ENCODE assay signal across 34 cellular contexts in the genomic region with DNA sequence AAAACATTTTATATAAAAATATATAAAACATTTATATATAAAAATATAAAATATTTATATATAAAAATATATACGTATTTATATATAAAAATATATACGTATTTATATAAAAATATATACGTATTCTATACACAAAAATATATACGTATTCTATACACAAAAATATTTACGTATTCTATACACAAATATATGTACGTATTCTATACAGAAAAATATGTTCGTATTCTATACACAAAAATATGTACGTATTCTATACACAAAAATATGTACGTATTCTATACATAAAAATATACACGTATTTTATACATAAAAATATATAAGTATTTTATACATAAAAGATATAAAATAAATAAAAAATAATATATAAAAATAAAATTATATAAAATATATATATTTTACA.
"Had no signal": no experiment of that assay in that cellular context is flagged by ENCODE, and none has a peak within 500 bp of the region (broad histone marks: within the 10 kb centered on the region; RNA-seq: fewer than 3 reads in every experiment).

No MANE protein-coding gene starts in this region.

- H3K27me3 ChIP-seq: MG63 had no signal

- DNase-seq: Karpas-422, Kasumi-1, MG63, MM.1S, MV-4-11, NCI-H1048, NCI-H1092, NCI-H1092 treated with DMSO at 0.1 percent for 48 hours, NCI-H1105, NCI-H1105 treated with DMSO at 0.1 percent for 48 hours, NCI-H1417, NCI-H1417 treated with DMSO at 0.1 percent for 48 hours, NCI-H1436, NCI-H1436 treated with DMSO at 0.1 percent for 48 hours, NCI-H146, NCI-H1694, NCI-H1694 treated with DMSO at 0.1 percent for 48 hours, NCI-H187, NCI-H187 treated with DMSO at 0.1 percent for 48 hours, NCI-H1930, NCI-H2029, NCI-H2029 treated with DMSO at 0.1 percent for 48 hours, NCI-H2081, NCI-H2081 treated with DMSO at 0.1 percent for 48 hours, NCI-H2107, NCI-H2171, NCI-H2171 treated with DMSO at 0.1 percent for 48 hours, NCI-H2227 treated with DMSO at 0.1 percent for 48 hours, NCI-H226, NCI-H345, NCI-H446, NCI-H446 treated with DMSO at 0.1 percent for 48 hours, NCI-H510A, NCI-H510A treated with DMSO at 0.1 percent for 48 hours had no signal

- H3K4me3 ChIP-seq: MG63 had no signal

- H3K36me3 ChIP-seq: MG63 had no signal
